In genomic region chr11:117481036-117481435, GRCh38 we compare ENCODE assay signal across 18 cellular contexts.
A peak's percentile ranks its signal among the peaks of the same experiment; 100 is the strongest.
DNase-seq lines count a peak whose midpoint lies in the region; ATAC-seq and TF ChIP-seq lines count a peak whose summit lies in the region.
"Had no signal": no experiment of that assay in that cellular context is flagged by ENCODE, and none has a peak within 500 bp of the region (broad histone marks: within the 10 kb centered on the region; RNA-seq: fewer than 3 reads in every experiment).

No MANE protein-coding gene starts in this region.

- no peaks in the 10 kb centered on the region for H3K4me1 Mint-ChIP-seq in stimulated activated naive CD8-positive, alpha-beta T cell treated with anti-CD3 and anti-CD28 coated beads, Interleukin-15, amount 100 ng/mL, for 72 hours
- no peaks in the 10 kb centered on the region for H3K4me1 Mint-ChIP-seq in activated CD4-positive, alpha-beta memory T cell treated with anti-CD3 and anti-CD28 coated beads for 36 hours (ENCODE audit: low read depth)
- no peaks in the 10 kb centered on the region for H3K4me1 Mint-ChIP-seq in osteocyte (ENCODE audit: unreplicated experiment)
- H3K4me1 Mint-ChIP-seq: B cell had no signal

- H3K23ac ChIP-seq in neuronal stem cell (ENCODE audit: low read depth, low read length, poor library complexity) = no peak overlapping the region

- H3K27ac ChIP-seq in neuronal stem cell (replicated peaks; ENCODE audit: low read length) (no peak overlapping the region), spleen (no peak overlapping the region)
- H3K27ac ChIP-seq: 22Rv1; A549; BLaER1 treated with 17β-estradiol and CSF1 and Interleukin-3, amounts not matched to agents 10 nM and 100 nM; C4-2B had no signal

- intact Hi-C loops in spleen (cut with DNase I; ENCODE audit: low total_unique reads) = no loop called here
- intact Hi-C loops in activated CD4-positive, alpha-beta memory T cell treated with anti-CD3 and anti-CD28 coated beads for 36 hours (cut with micrococcal nuclease) = no loop called here

- H3K9me3 Mint-ChIP-seq in stimulated activated naive CD8-positive, alpha-beta T cell treated with anti-CD3 and anti-CD28 coated beads, Interleukin-15, amount 100 ng/mL, for 72 hours = peaks cover 0 to 4% of the 10 kb centered on the region in 2 donors
- no peaks in the 10 kb centered on the region for H3K9me3 Mint-ChIP-seq in activated CD4-positive, alpha-beta memory T cell treated with anti-CD3 and anti-CD28 coated beads for 36 hours
- H3K9me3 Mint-ChIP-seq in osteocyte (ENCODE audit: unreplicated experiment) = no peaks in the 10 kb centered on the region
- H3K9me3 Mint-ChIP-seq: CD4-positive, alpha-beta T cell; CD8-positive, alpha-beta T cell had no signal

- no peak for TF ChIP-seq CTCF in spleen (IDR thresholded peaks at IDR 0.05 in 8 of 11, conservative IDR thresholded peaks at IDR 0.05 in 3 of 11)
- no peak for TF ChIP-seq CTCF in osteocyte (IDR thresholded peaks at IDR 0.05)

- DNase-seq in stimulated activated naive CD8-positive, alpha-beta T cell treated with anti-CD3 and anti-CD28 coated beads, Interleukin-15, amount 100 ng/mL, for 72 hours = no peak
- DNase-seq in stimulated activated naive CD8-positive, alpha-beta T cell treated with anti-CD3 and anti-CD28 coated beads, Interleukin-15, Interleukin-2, amounts not matched to agents 100 U/mL and 50 U/mL, for 24 hours = no peak
- DNase-seq in neuronal stem cell (ENCODE audit: low spot score) (no peak), spleen (peak; percentile 54), osteocyte (ENCODE audit: extremely low spot score, unreplicated experiment) (no peak)
- no peak for DNase-seq in activated CD4-positive, alpha-beta memory T cell treated with anti-CD3 and anti-CD28 coated beads for 36 hours
- DNase-seq: AML-193; Caco-2; Calu3; CD4-positive, alpha-beta T cell; CD8-positive, alpha-beta T cell; DMS79 treated with DMSO at 0.1 percent for 48 hours; GF-D8 had no signal

- H2AK5ac ChIP-seq in neuronal stem cell (ENCODE audit: low read depth, low read length) = peak overlapping the region; percentile 73

- H3K27me3 ChIP-seq in neuronal stem cell (ENCODE audit: control insufficient read depth in 3 of 3, insufficient read depth in 3 of 3, low read depth in 1 of 3, low read length in 3 of 3) (peaks cover 0 to 6% (median 0%) of the 10 kb centered on the region in 3 experiments), spleen (replicated peaks in 1 of 7) (peaks cover 0 to 4% (median 0%) of the 10 kb centered on the region in 7 donors)
- H3K27me3 ChIP-seq: BLaER1 treated with 17β-estradiol and CSF1 and Interleukin-3, amounts not matched to agents 10 nM and 100 nM had no signal

- H3K36me3 Mint-ChIP-seq in activated CD4-positive, alpha-beta memory T cell treated with anti-CD3 and anti-CD28 coated beads for 36 hours = no peaks in the 10 kb centered on the region
- no peaks in the 10 kb centered on the region for H3K36me3 Mint-ChIP-seq in osteocyte (ENCODE audit: unreplicated experiment)
- H3K36me3 Mint-ChIP-seq: CD8-positive, alpha-beta T cell had no signal

- POLR2A ChIA-PET in activated CD4-positive, alpha-beta memory T cell treated with anti-CD3 and anti-CD28 coated beads for 36 hours (lab: Charles Lee) = no interaction called here

- no peak overlapping the region for H3K4me2 ChIP-seq in neuronal stem cell (ENCODE audit: insufficient read depth, low read length, poor library complexity, severe bottlenecking)
- H3K4me2 ChIP-seq: A549; BLaER1 treated with 17β-estradiol and CSF1 and Interleukin-3, amounts not matched to agents 10 nM and 100 nM had no signal

- H3K36me3 ChIP-seq in neuronal stem cell (replicated peaks in 1 of 2; ENCODE audit: control insufficient read depth in 2 of 2, insufficient read depth in 2 of 2, low read length in 2 of 2) (no peaks in the 10 kb centered on the region), spleen (no peaks in the 10 kb centered on the region)
- H3K36me3 ChIP-seq: BLaER1 treated with 17β-estradiol and CSF1 and Interleukin-3, amounts not matched to agents 10 nM and 100 nM had no signal

- no peak overlapping the region for H2BK5ac ChIP-seq in neuronal stem cell (ENCODE audit: low read length)

- H3K9me3 ChIP-seq in neuronal stem cell (replicated peaks in 1 of 2; ENCODE audit: control insufficient read depth in 2 of 2, insufficient read depth in 1 of 2, low read depth in 1 of 2, low read length in 2 of 2) = peaks cover 0 to 2% of the 10 kb centered on the region in 2 donors
- H3K9me3 ChIP-seq in spleen = no peaks in the 10 kb centered on the region
- H3K9me3 ChIP-seq: A549, Caco-2 had no signal

- H3K4me1 ChIP-seq in neuronal stem cell (ENCODE audit: control insufficient read depth in 2 of 2, insufficient read depth in 1 of 2, low read depth in 1 of 2, low read length in 2 of 2) (peaks cover 11 to 12% of the 10 kb centered on the region in 2 donors), spleen (no peaks in the 10 kb centered on the region)
- H3K4me1 ChIP-seq: A549, Caco-2 had no signal

- no peak overlapping the region for H2BK120ac ChIP-seq in neuronal stem cell (ENCODE audit: low read depth, low read length)

- H3K4me3 ChIP-seq in neuronal stem cell (ENCODE audit: low read length in 2 of 2) = no peak overlapping the region
- no peak overlapping the region for H3K4me3 ChIP-seq in spleen
- H3K4me3 ChIP-seq: A549; BLaER1 treated with 17β-estradiol and CSF1 and Interleukin-3, amounts not matched to agents 10 nM and 100 nM had no signal

- TF ChIP-seq POLR2A in spleen (IDR thresholded peaks at IDR 0.05) = no peak

- peaks cover 6% of the 10 kb centered on the region for H3K27me3 Mint-ChIP-seq in stimulated activated naive CD8-positive, alpha-beta T cell treated with anti-CD3 and anti-CD28 coated beads, Interleukin-15, amount 100 ng/mL, for 72 hours
- H3K27me3 Mint-ChIP-seq in activated CD4-positive, alpha-beta memory T cell treated with anti-CD3 and anti-CD28 coated beads for 36 hours = peaks cover 2% of the 10 kb centered on the region
- H3K27me3 Mint-ChIP-seq in osteocyte (ENCODE audit: unreplicated experiment) = peaks cover 25% of the 10 kb centered on the region
- H3K27me3 Mint-ChIP-seq: CD4-positive, alpha-beta T cell had no signal

- H3K27ac Mint-ChIP-seq in stimulated activated naive CD8-positive, alpha-beta T cell treated with anti-CD3 and anti-CD28 coated beads, Interleukin-15, amount 100 ng/mL, for 72 hours = no peak overlapping the region
- no peak overlapping the region for H3K27ac Mint-ChIP-seq in activated CD4-positive, alpha-beta memory T cell treated with anti-CD3 and anti-CD28 coated beads for 36 hours
- H3K27ac Mint-ChIP-seq in osteocyte (ENCODE audit: unreplicated experiment) = no peak overlapping the region
- H3K27ac Mint-ChIP-seq: B cell; CD4-positive, alpha-beta T cell; CD8-positive, alpha-beta T cell had no signal

- no peak overlapping the region for H4K8ac ChIP-seq in neuronal stem cell (ENCODE audit: low read depth, low read length)

- H2AFZ ChIP-seq in neuronal stem cell (ENCODE audit: low read length) = no peak overlapping the region

- peak overlapping the region; percentile 90 for H3K18ac ChIP-seq in neuronal stem cell (ENCODE audit: low read length)

- no peak overlapping the region for H4K91ac ChIP-seq in neuronal stem cell (ENCODE audit: low read depth, low read length, poor library complexity)

- H2BK12ac ChIP-seq in neuronal stem cell (ENCODE audit: low read length) = peak overlapping the region; percentile 50

- no peak overlapping the region for H3K9ac ChIP-seq in neuronal stem cell (ENCODE audit: low read depth, low read length, poor library complexity)
- H3K9ac ChIP-seq: BLaER1 treated with 17β-estradiol and CSF1 and Interleukin-3, amounts not matched to agents 10 nM and 100 nM had no signal

- H2BK15ac ChIP-seq in neuronal stem cell (ENCODE audit: low read length) = no peak overlapping the region

- WGBS in neuronal stem cell (ENCODE audit: extremely low coverage in 2 of 2, insufficient read length in 2 of 2, insufficient replicate concordance in 1 of 2), 2 donors = no CpG with 5 or more reads among the region's 6 CpGs
- WGBS in spleen, 5 donors = 80 to 95% (median 94%) methylated on average over 6 of the region's 6 CpGs

- ATAC-seq in stimulated activated naive CD8-positive, alpha-beta T cell treated with anti-CD3 and anti-CD28 coated beads, Interleukin-15, amount 100 ng/mL, for 72 hours = peak; percentile 11
- ATAC-seq in stimulated activated naive CD8-positive, alpha-beta T cell treated with anti-CD3 and anti-CD28 coated beads, Interleukin-15, Interleukin-2, amounts not matched to agents 100 U/mL and 50 U/mL, for 24 hours = no peak
- ATAC-seq: A549; CD8-positive, alpha-beta T cell had no signal

- no peaks in the 10 kb centered on the region for H3K79me1 ChIP-seq in neuronal stem cell (ENCODE audit: low read depth, low read length)

- CTCF ChIA-PET in activated CD4-positive, alpha-beta memory T cell treated with anti-CD3 and anti-CD28 coated beads for 36 hours (lab: Charles Lee) = interaction anchor here (1.1 to 6.5 kb wide), 3 partner anchors 38 to 150 kb away, joined by 3 to 52 read pairs (median 9); no protein-coding TSS in a partner anchor

- H3K4me3 Mint-ChIP-seq in stimulated activated naive CD8-positive, alpha-beta T cell treated with anti-CD3 and anti-CD28 coated beads, Interleukin-15, amount 100 ng/mL, for 72 hours = no peak overlapping the region
- no peak overlapping the region for H3K4me3 Mint-ChIP-seq in activated CD4-positive, alpha-beta memory T cell treated with anti-CD3 and anti-CD28 coated beads for 36 hours
- H3K4me3 Mint-ChIP-seq in osteocyte (ENCODE audit: unreplicated experiment) = no peak overlapping the region
- H3K4me3 Mint-ChIP-seq: B cell; CD4-positive, alpha-beta T cell; CD8-positive, alpha-beta T cell had no signal

- H3K4ac ChIP-seq in neuronal stem cell (ENCODE audit: low read length) = no peak overlapping the region

- H3K14ac ChIP-seq in neuronal stem cell (ENCODE audit: low read length) = no peak overlapping the region
